In genomic region chr22:38699784-38700183, GRCh38 we compare ENCODE assay signal across 5 cellular contexts. TPM values are rescaled to one million over a fixed set of nuclear protein-coding genes. Genes with fewer than 3 reads are reported as not detected.
A peak's percentile ranks its signal among the peaks of the same experiment; 100 is the strongest.
DNase-seq lines count a peak whose midpoint lies in the region; ATAC-seq, FAIRE-seq and TF ChIP-seq lines count a peak whose summit lies in the region.

No MANE protein-coding gene starts in this region.

- no peaks in the 10 kb centered on the region for H3K9me3 ChIP-seq in prostate gland

- H3K27me3 ChIP-seq in dorsolateral prefrontal cortex (no peaks in the 10 kb centered on the region), prostate gland (replicated peaks; ENCODE audit: insufficient read depth) (no peaks in the 10 kb centered on the region)

- no peak for FAIRE-seq in GM12891 (lab: Jason Lieb, UNC)

- ATAC-seq in HG02678 (IDR thresholded peaks at IDR 0.05; ENCODE audit: unreplicated experiment): no peak

- H3K4me3 ChIP-seq in dorsolateral prefrontal cortex (peak overlapping the region; percentile 63 to 97 (median 86)), prostate gland (peak overlapping the region; percentile 82 to 88)

- H3K27ac ChIP-seq in dorsolateral prefrontal cortex (peak overlapping the region; percentile 83 to 100 (median 97)), prostate gland (peak overlapping the region; percentile 99 to 100)

- peak; percentile 44 for DNase-seq in NCI-H69 (lab: John Stamatoyannopoulos, UW)
- no peak for DNase-seq in dorsolateral prefrontal cortex
- no peak for DNase-seq in prostate gland (ENCODE audit: low spot score)
- DNase-seq in GM12891 (ENCODE audit: insufficient read length, low spot score): no peak

- WGBS in prostate gland: 8% methylated on average over 6 of the region's 6 CpGs

- H3K36me3 ChIP-seq in prostate gland: no peaks in the 10 kb centered on the region

- H3K4me1 ChIP-seq in prostate gland (replicated peaks): peaks cover 7% of the 10 kb centered on the region

- intact Hi-C loops in dorsolateral prefrontal cortex (cut with DNase I): loop anchor here in 1 of 2 donors (2.0 kb wide), 1 partner anchor 55 kb away; the partner anchor contains the start of gene SUN2
- intact Hi-C loops in prostate gland (cut with DNase I): loop anchor here (10.0 kb wide), 1 partner anchor 195 kb away; the partner anchor contains the start of gene DDX17

- TF ChIP-seq CTCF in dorsolateral prefrontal cortex (IDR thresholded peaks at IDR 0.05 in 54 of 56, conservative IDR thresholded peaks at IDR 0.05 in 2 of 56; ENCODE audit: low read depth in 1 of 56, partially characterized antibody in 56 of 56): no peak
- no peak for TF ChIP-seq CTCF in prostate gland (IDR thresholded peaks at IDR 0.05)

- no peak for TF ChIP-seq POLR2A in prostate gland (IDR thresholded peaks at IDR 0.05)
- no peak for TF ChIP-seq POLR2A in GM12891 (IDR thresholded peaks at IDR 0.05; ENCODE audit: low read depth, low read length)

TF ChIP-seq in GM12891, 5 proteins besides CTCF, POLR2A, EP300 and RAD21:
- TF ChIP-seq PAX5 (IDR thresholded peaks at IDR 0.05; ENCODE audit: insufficient read depth, low read length, severe bottlenecking): no peak
- TF ChIP-seq POLR2AphosphoS5 (IDR thresholded peaks at IDR 0.05; ENCODE audit: low read depth, low read length): no peak
- no peak for TF ChIP-seq POU2F2 (IDR thresholded peaks at IDR 0.05; ENCODE audit: low read depth, low read length)
- no peak for TF ChIP-seq TAF1 (IDR thresholded peaks at IDR 0.05; ENCODE audit: low read depth, low read length)
- TF ChIP-seq SPI1 (IDR thresholded peaks at IDR 0.05; ENCODE audit: low read depth, low read length): no peak

RNA-seq across cellular contexts. Expression of gene JOSD1, which starts 1.0 kb away (rescaled TPM):
- total RNA-seq in dorsolateral prefrontal cortex: 10 to 100 TPM; 41.2 to 87.6 (median 55.2) TPM
- 10 to 100 TPM; 56.7 to 69.2 TPM for total RNA-seq in prostate gland
- 30.2 TPM for polyA plus RNA-seq in GM12891 (2012; ENCODE audit: low read depth, missing spikeins)

RNA-seq across cellular contexts. Expression of gene GTPBP1, which starts 6.0 kb away (rescaled TPM):
- total RNA-seq in dorsolateral prefrontal cortex (10 to 100 TPM; 30.5 to 76.8 (median 48.2) TPM), prostate gland (10 to 100 TPM; 61.9 to 74.5 TPM)
- 26.0 TPM for polyA plus RNA-seq in GM12891 (2012; ENCODE audit: low read depth, missing spikeins)

RNA-seq across cellular contexts. Expression of gene TOMM22, which starts 18.0 kb away (rescaled TPM):
- total RNA-seq in dorsolateral prefrontal cortex: 10 to 100 TPM; 26.7 to 64.2 (median 47.2) TPM
- 10 to 100 TPM; 44.5 to 50.8 TPM for total RNA-seq in prostate gland
- polyA plus RNA-seq in GM12891 (2012; ENCODE audit: low read depth, missing spikeins): 74.5 TPM

RNA-seq across cellular contexts. Expression of gene CBY1, which starts 43.3 kb away (rescaled TPM):
- total RNA-seq in dorsolateral prefrontal cortex: 10 to 100 TPM; 19.3 to 46.5 (median 29.4) TPM
- 10 to 100 TPM; 24.7 to 41.0 TPM for total RNA-seq in prostate gland
- 6.9 TPM for polyA plus RNA-seq in GM12891 (2012; ENCODE audit: low read depth, missing spikeins)

RNA-seq across cellular contexts. Expression of gene FAM227A, which starts 43.6 kb away (rescaled TPM):
- 10 to 100 TPM in 21 of 120 experiments, 1 to 10 TPM in 99; 2.2 to 24.9 (median 6.9) TPM for total RNA-seq in dorsolateral prefrontal cortex
- total RNA-seq in prostate gland: 1 to 10 TPM; 1.0 to 2.2 TPM
- polyA plus RNA-seq in GM12891 (2012; ENCODE audit: low read depth, missing spikeins): 0.28 TPM
